ENCODE assay signal across 8 cellular contexts in genomic region chr2:39730685-39731302, GRCh38. TPM values are rescaled to one million over a fixed set of nuclear protein-coding genes. Genes with fewer than 3 reads are reported as not detected.
DNase-seq lines count a peak whose midpoint lies in the region; ATAC-seq, FAIRE-seq and TF ChIP-seq lines count a peak whose summit lies in the region.

No MANE protein-coding gene starts in this region.

- TF ChIP-seq RAD21 in A549 (conservative IDR thresholded peaks at IDR 0.05 in 1 of 2, IDR thresholded peaks at IDR 0.05 in 1 of 2) = peak; percentile 61 to 79

- H3K36me3 ChIP-seq in Peyer's patch = peaks cover 0 to 15% (median 0%) of the 10 kb centered on the region in 3 donors

- no peak for TF ChIP-seq EP300 in A549 (IDR thresholded peaks at IDR 0.05)

- H3K4me1 ChIP-seq in A549 (no peaks in the 10 kb centered on the region), Peyer's patch (no peaks in the 10 kb centered on the region)

- POLR2A ChIA-PET in A549 (lab: Yijun Ruan, JAX) = no interaction called here

- H3K4me3 ChIP-seq in A549 (no peak overlapping the region), Peyer's patch (no peak overlapping the region)

- TF ChIP-seq CTCF in A549 (IDR thresholded peaks at IDR 0.05) (peak; percentile 71), GM10266 (IDR thresholded peaks at IDR 0.05; ENCODE audit: control insufficient read depth, insufficient read depth, low read depth, missing control alignments) (peak; percentile 56), Peyer's patch (IDR thresholded peaks at IDR 0.05) (peak in 4 of 6 experiments; percentile 27 to 58 (median 52))

- H3K27me3 ChIP-seq in Peyer's patch = no peaks in the 10 kb centered on the region

- H3K27ac ChIP-seq in A549 (no peak overlapping the region), Peyer's patch (no peak overlapping the region)

- TF ChIP-seq POLR2A in A549 (IDR thresholded peaks at IDR 0.05; ENCODE audit: low read length) = no peak
- no peak for TF ChIP-seq POLR2A in Peyer's patch (IDR thresholded peaks at IDR 0.05)

- ATAC-seq in A549 (peak; percentile 70 to 83; a peak in 5 of 6 replicates), HG03139 (IDR thresholded peaks at IDR 0.05; ENCODE audit: unreplicated experiment) (peak; percentile 45)

- CTCF ChIA-PET in A549 (lab: Yijun Ruan, JAX) = interaction anchor here (0.6 to 3.0 kb wide), 23 partner anchors 8 to 607 kb away, joined by 3 to 22 read pairs (median 4); no protein-coding TSS in a partner anchor

- peak; percentile 25 to 34 for DNase-seq in A549 (ENCODE audit: low read depth in 1 of 2, low spot score in 1 of 2)
- DNase-seq in GM10266 (ENCODE audit: extremely low spot score) = peak; percentile 28
- no peak for DNase-seq in Peyer's patch
- peak; percentile 23 for DNase-seq in foreskin melanocyte
- peak; percentile 79 for DNase-seq in superior temporal gyrus (ENCODE audit: extremely low spot score)
- no peak for DNase-seq in middle frontal gyrus (ENCODE audit: extremely low spot score, low spot score)
- DNase-seq in activated CD4-positive, alpha-beta T cell treated with anti-CD3 and anti-CD28 coated beads, Interleukin-2, amount 50 U/mL, for 1 hour = no peak

- no peak for FAIRE-seq in A549 (lab: Jason Lieb, UNC)

- H3K4me2 ChIP-seq in A549 = no peak overlapping the region

- H3K9me3 ChIP-seq in A549 = no peaks in the 10 kb centered on the region
- no peaks in the 10 kb centered on the region for H3K9me3 ChIP-seq in Peyer's patch

- 81% methylated on average over 2 of the region's 2 CpGs for WGBS in A549 (ENCODE audit: missing lambda C conversion rate)

TF ChIP-seq in A549, 52 proteins besides CTCF, POLR2A, EP300 and RAD21:
- TF ChIP-seq SREBF2 (IDR thresholded peaks at IDR 0.05) (no peak), SMC3 (IDR thresholded peaks at IDR 0.05) (peak; percentile 54), HEYL (CRISPR knock-in tag; IDR thresholded peaks at IDR 0.05) (no peak), CHD4 (IDR thresholded peaks at IDR 0.05; ENCODE audit: borderline replicate concordance) (no peak), NPAS2 (CRISPR knock-in tag; IDR thresholded peaks at IDR 0.05; ENCODE audit: borderline replicate concordance) (no peak)

RNA-seq across cellular contexts. Expression of gene THUMPD2, which starts 48.3 kb away (rescaled TPM):
- polyA plus RNA-seq in A549 (2011; rRNA removed) (19.9 and 25.3 TPM in 2 replicates), A549 (2017; fragmentation: RNase III; extraction: RNeasy Plus Mini Kit Qiagen cat#74134 plus additional on column Dnase treatment) (13.8 to 15.8 TPM (median 14.8 TPM) in 3 replicates)
- polyA plus RNA-seq in A549 (2012; cell fraction: cytosol; rRNA removed) = 6.5 and 7.7 TPM in 2 replicates
- 5.5 and 9.7 TPM in 2 replicates for polyA plus RNA-seq in A549 (2012; cell fraction: nucleus; rRNA removed)
- polyA minus RNA-seq in A549 (2011; rRNA and poly(A)+ RNA removed) = 9.2 and 9.8 TPM in 2 replicates
- total RNA-seq in Peyer's patch = 10 to 100 TPM; 14.2 to 19.8 (median 16.0) TPM

Comparison
In these comparisons a context has a peak if more than half of its experiments do, and no peak if none do; other contexts are left out.
1. DNase-seq: peak in A549 (2 of 2), GM10266 (single experiment), foreskin melanocyte (single experiment) and superior temporal gyrus (single experiment); none in Peyer's patch (0 of 3), middle frontal gyrus (single experiment) and activated CD4-positive, alpha-beta T cell treated with anti-CD3 and anti-CD28 coated beads, Interleukin-2, amount 50 U/mL, for 1 hour (single experiment).
2. Peak in every context shown above with its lines, with median percentiles within 50 percentile points of each other: CTCF ChIP-seq.